In the genomic region with DNA sequence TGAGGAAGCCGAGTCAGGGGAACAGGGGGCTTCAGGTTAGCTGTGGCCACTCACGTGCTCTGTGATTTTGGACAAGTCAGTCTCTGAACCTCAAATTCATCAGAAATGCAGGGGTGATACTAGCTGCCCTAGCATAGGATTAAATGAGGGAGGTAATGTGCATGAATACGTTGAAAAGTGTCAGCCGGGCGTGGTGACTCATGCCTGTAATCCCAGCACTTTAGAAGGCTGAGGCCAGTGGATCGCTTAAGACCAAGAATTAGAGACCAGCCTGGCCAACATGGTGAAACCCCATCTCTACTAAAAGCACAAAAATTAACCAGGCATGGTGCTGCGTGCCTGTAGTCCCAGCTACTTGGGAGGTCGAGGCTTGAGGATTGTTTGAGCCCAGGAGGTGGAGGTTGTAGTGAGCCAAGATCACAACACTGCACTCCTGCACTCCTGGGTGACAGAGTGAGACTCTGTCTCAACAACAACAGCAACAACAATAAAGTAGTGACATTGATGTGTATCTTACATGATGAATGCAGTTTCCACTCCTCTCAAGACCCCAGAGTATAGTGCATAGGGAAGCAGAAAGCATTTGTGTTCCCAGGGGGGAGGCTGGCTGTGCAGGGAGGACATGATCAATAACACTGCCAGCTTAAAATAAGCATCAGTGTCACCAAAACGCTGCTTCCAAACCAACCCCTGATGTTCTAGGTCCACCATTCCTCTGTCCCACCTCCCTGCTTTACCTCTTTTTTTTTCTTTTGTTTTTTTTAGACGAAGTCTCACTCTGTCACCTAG, we compare ENCODE assay signal across 21 cellular contexts.
DNase-seq lines count a peak whose midpoint lies in the region; ATAC-seq, FAIRE-seq and TF ChIP-seq lines count a peak whose summit lies in the region.
"Had no signal": no experiment of that assay in that cellular context is flagged by ENCODE, and none has a peak within 500 bp of the region (broad histone marks: within the 10 kb centered on the region; RNA-seq: fewer than 3 reads in every experiment).

No MANE protein-coding gene starts in this region.

- no peak for TF ChIP-seq RAD21 in HepG2 (CRISPR knock-in tag; IDR thresholded peaks at IDR 0.05)

- no peaks in the 10 kb centered on the region for H4K20me1 ChIP-seq in HepG2 (ENCODE audit: insufficient read depth, low read length)

- peaks cover 24 to 31% (median 25%) of the 10 kb centered on the region in 3 donors for H3K4me1 Mint-ChIP-seq in naive B cell

- no peaks in the 10 kb centered on the region for H3K36me3 Mint-ChIP-seq in naive B cell

- POLR2A ChIA-PET in HepG2 (lab: Yijun Ruan, JAX), result interaction anchor here (3.6 kb wide), 1 partner anchor 217 kb away, joined by 11 read pairs; the partner anchor contains the start of gene SRSF7

- H3K27ac Mint-ChIP-seq in naive B cell, result peak overlapping the region; percentile 78 to 93 (median 90)
- H3K27ac Mint-ChIP-seq: activated naive CD4-positive, alpha-beta T cell treated with anti-CD3 and anti-CD28 coated beads for 36 hours had no signal

- intact Hi-C loops in HepG2 (cut with micrococcal nuclease; ENCODE audit: unreplicated experiment), result no loop called here
- intact Hi-C loops in right lobe of liver (cut with DNase I), result loop anchor here in 1 of 2 donors (10.0 kb wide), 1 partner anchor 201 kb away; no protein-coding TSS in a partner anchor
- intact Hi-C loops in kidney (cut with DNase I), result no loop called here
- intact Hi-C loops in head of caudate nucleus (cut with DNase I), result no loop called here

- H3K27ac ChIP-seq in HepG2 (ENCODE audit: extremely low read length, insufficient read depth, low read length), result no peak overlapping the region
- no peak overlapping the region for H3K27ac ChIP-seq in right lobe of liver
- H3K27ac ChIP-seq in kidney (ENCODE audit: low read depth in 2 of 2, low read length in 2 of 2), result no peak overlapping the region
- H3K27ac ChIP-seq: C4-2B, HL-60, psoas muscle, tibial artery had no signal

- BruUV-seq in HepG2 (replicated peaks; lab: Mats Ljungman, UMichigan), result no TSS peak

- H3K4me1 ChIP-seq in HepG2 (ENCODE audit: insufficient read depth, low read length), result peaks cover 47% of the 10 kb centered on the region
- no peaks in the 10 kb centered on the region for H3K4me1 ChIP-seq in right lobe of liver
- no peaks in the 10 kb centered on the region for H3K4me1 ChIP-seq in kidney (ENCODE audit: control insufficient read depth in 1 of 2, insufficient read depth in 1 of 2, low read depth in 1 of 2, low read length in 2 of 2)

- H3K4me3 ChIP-seq in HepG2 (replicated peaks in 1 of 3; ENCODE audit: insufficient read depth in 1 of 3, low read depth in 2 of 3, low read length in 3 of 3) (peak overlapping the region in 2 of 3 experiments; percentile 13 to 31; a peak in 1 of 6 replicates), right lobe of liver (no peak overlapping the region), kidney (ENCODE audit: low read length in 2 of 2) (no peak overlapping the region)
- H3K4me3 ChIP-seq: psoas muscle, tibial artery had no signal

- peaks cover 3 to 20% (median 6%) of the 10 kb centered on the region in 3 donors for H3K27me3 Mint-ChIP-seq in naive B cell

- 22% methylated on average over 10 of the region's 10 CpGs for WGBS in HepG2 (ENCODE audit: low lambda C conversion rate)
- WGBS in right lobe of liver (ENCODE audit: insufficient coverage, low coverage, low lambda C conversion rate, missing lambda C conversion rate), result 91% methylated on average over 8 of the region's 10 CpGs

- H3K27me3 ChIP-seq in HepG2 (ENCODE audit: control insufficient read depth in 1 of 2, insufficient read depth in 2 of 2, low read length in 2 of 2) (peaks cover 1 to 12% of the 10 kb centered on the region in 2 experiments; a peak in 2 of 5 replicates), right lobe of liver (no peaks in the 10 kb centered on the region)

- in situ Hi-C loops in HepG2 (cut with HindIII; ENCODE audit: extremely low pct_ligation_motif_present, low pct_unique_long_range_greater_than_20kb), result no loop called here

- no peak overlapping the region for H3K9ac ChIP-seq in HepG2 (ENCODE audit: insufficient read depth, low read depth, low read length)
- no peak overlapping the region for H3K9ac ChIP-seq in kidney (ENCODE audit: low read length in 2 of 2)

- H3K4me3 Mint-ChIP-seq in naive B cell, result peak overlapping the region; percentile 29 to 83 (median 63)
- H3K4me3 Mint-ChIP-seq: activated naive CD4-positive, alpha-beta T cell treated with anti-CD3 and anti-CD28 coated beads for 36 hours had no signal

- H3K79me2 ChIP-seq in HepG2 (ENCODE audit: insufficient read depth, low read length), result no peaks in the 10 kb centered on the region

- TF ChIP-seq EP300 in HepG2 (IDR thresholded peaks at IDR 0.05; ENCODE audit: low read depth in 2 of 2, low read length in 2 of 2) (no peak), HepG2 (CRISPR knock-in tag; IDR thresholded peaks at IDR 0.05; ENCODE audit: borderline replicate concordance) (no peak)

- FAIRE-seq in HepG2 (lab: Jason Lieb, UNC), result no peak
- FAIRE-seq in kidney (lab: Jason Lieb, UNC), result no peak
- FAIRE-seq: RCC 7860 had no signal

- H2AFZ ChIP-seq in HepG2 (ENCODE audit: low read length), result no peak overlapping the region

- H3K9me3 ChIP-seq in HepG2 (ENCODE audit: low read length) (no peaks in the 10 kb centered on the region), right lobe of liver (no peaks in the 10 kb centered on the region), kidney (ENCODE audit: control insufficient read depth in 1 of 2, low read length in 2 of 2) (no peaks in the 10 kb centered on the region)
- H3K9me3 ChIP-seq: psoas muscle, tibial artery had no signal

- no peaks in the 10 kb centered on the region for H3K9me3 Mint-ChIP-seq in naive B cell
- H3K9me3 Mint-ChIP-seq: activated naive CD4-positive, alpha-beta T cell treated with anti-CD3 and anti-CD28 coated beads for 36 hours had no signal

- TF ChIP-seq CTCF in HepG2 (CRISPR knock-in tag; IDR thresholded peaks at IDR 0.05) (no peak), right lobe of liver (IDR thresholded peaks at IDR 0.05) (no peak), kidney (IDR thresholded peaks at IDR 0.05; ENCODE audit: borderline replicate concordance, extremely low read depth, insufficient read depth) (no peak)

- H3K36me3 ChIP-seq in HepG2 (replicated peaks in 1 of 2; ENCODE audit: control insufficient read depth in 1 of 2, insufficient read depth in 2 of 2, low read length in 2 of 2) (no peaks in the 10 kb centered on the region), right lobe of liver (no peaks in the 10 kb centered on the region), kidney (ENCODE audit: control insufficient read depth in 1 of 2, insufficient read depth in 2 of 2, low read length in 2 of 2) (no peaks in the 10 kb centered on the region)
- H3K36me3 ChIP-seq: tibial artery had no signal

- H3K4me2 ChIP-seq in HepG2 (ENCODE audit: low read depth, low read length), result peak overlapping the region; percentile 55

- TF ChIP-seq POLR2A in HepG2 (IDR thresholded peaks at IDR 0.05; ENCODE audit: insufficient read depth in 1 of 2, low read depth in 2 of 2, low read length in 2 of 2) (no peak), right lobe of liver (IDR thresholded peaks at IDR 0.05) (no peak)

- CTCF ChIA-PET in HepG2 (lab: Yijun Ruan, JAX; ENCODE audit: low intra/inter-chr PET ratio, low total read pairs), result no interaction called here

- ATAC-seq in HepG2 (peak; percentile 5; the same call in 1 of the 3 replicates), right lobe of liver (no peak), naive B cell (ENCODE audit: low read depth in 2 of 2) (no peak), HG03196 (IDR thresholded peaks at IDR 0.05; ENCODE audit: unreplicated experiment) (no peak)
- ATAC-seq: psoas muscle had no signal

- DNase-seq in HepG2 (ENCODE audit: low spot score) (no peak), right lobe of liver (no peak), astrocyte of the hippocampus (ENCODE audit: low read depth, low spot score) (peak; percentile 40), naive B cell (no peak), kidney (no peak), NCI-H1436 (lab: John Stamatoyannopoulos, UW) (no peak), head of caudate nucleus (no peak)
- DNase-seq: activated CD4-positive, alpha-beta T cell treated with anti-CD3 and anti-CD28 coated beads, Interleukin-2, amount 50 U/mL, for 1 hour; activated naive CD4-positive, alpha-beta T cell treated with anti-CD3 and anti-CD28 coated beads for 36 hours; cerebellar nuclear complex; effector memory CD4-positive, alpha-beta T cell; GOT3; KG1; NCI-H774; psoas muscle; stimulated activated CD4-positive, alpha-beta T cell treated with anti-CD3 and anti-CD28 coated beads, Interleukin-12 subunit alpha, Interleukin-12 subunit beta, amount 100 ng/mL, for 4 hours; tibial artery had no signal

TF ChIP-seq in HepG2, 621 proteins besides CTCF, POLR2A, EP300 and RAD21 (continues in another document):
- TF ChIP-seq DDIT3 (CRISPR knock-in tag; IDR thresholded peaks at IDR 0.05) (no peak), MTA3 (CRISPR knock-in tag; IDR thresholded peaks at IDR 0.05) (no peak), NR3C1 (CRISPR knock-in tag; IDR thresholded peaks at IDR 0.05) (no peak), XRCC5 (optimal IDR thresholded peaks at IDR 0.05; ENCODE audit: low read length) (peak; percentile 11), ARNT2 (CRISPR knock-in tag; IDR thresholded peaks at IDR 0.05; ENCODE audit: low read depth) (no peak), FOSL2 (CRISPR knock-in tag; IDR thresholded peaks at IDR 0.05) (peak; percentile 77)
- TF ChIP-seq, protein P1, sequence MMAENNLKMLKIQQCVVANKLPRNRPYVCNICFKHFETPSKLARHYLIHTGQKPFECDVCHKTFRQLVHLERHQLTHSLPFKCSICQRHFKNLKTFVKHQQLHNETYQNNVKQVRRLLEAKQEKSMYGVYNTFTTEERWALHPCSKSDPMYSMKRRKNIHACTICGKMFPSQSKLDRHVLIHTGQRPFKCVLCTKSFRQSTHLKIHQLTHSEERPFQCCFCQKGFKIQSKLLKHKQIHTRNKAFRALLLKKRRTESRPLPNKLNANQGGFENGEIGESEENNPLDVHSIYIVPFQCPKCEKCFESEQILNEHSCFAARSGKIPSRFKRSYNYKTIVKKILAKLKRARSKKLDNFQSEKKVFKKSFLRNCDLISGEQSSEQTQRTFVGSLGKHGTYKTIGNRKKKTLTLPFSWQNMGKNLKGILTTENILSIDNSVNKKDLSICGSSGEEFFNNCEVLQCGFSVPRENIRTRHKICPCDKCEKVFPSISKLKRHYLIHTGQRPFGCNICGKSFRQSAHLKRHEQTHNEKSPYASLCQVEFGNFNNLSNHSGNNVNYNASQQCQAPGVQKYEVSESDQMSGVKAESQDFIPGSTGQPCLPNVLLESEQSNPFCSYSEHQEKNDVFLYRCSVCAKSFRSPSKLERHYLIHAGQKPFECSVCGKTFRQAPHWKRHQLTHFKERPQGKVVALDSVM (CRISPR knock-in tag; IDR thresholded peaks at IDR 0.05), result peak; percentile 43; the same call in 1 of the 2 replicates

Comparison
In these comparisons a context has a peak if more than half of its experiments do, and no peak if none do; other contexts are left out.
1. H3K4me3 ChIP-seq: peak in HepG2 (2 of 3); none in right lobe of liver (0 of 3) and kidney (0 of 2).